Comparison of ENCODE assay signal across 14 cellular contexts in the genomic region with DNA sequence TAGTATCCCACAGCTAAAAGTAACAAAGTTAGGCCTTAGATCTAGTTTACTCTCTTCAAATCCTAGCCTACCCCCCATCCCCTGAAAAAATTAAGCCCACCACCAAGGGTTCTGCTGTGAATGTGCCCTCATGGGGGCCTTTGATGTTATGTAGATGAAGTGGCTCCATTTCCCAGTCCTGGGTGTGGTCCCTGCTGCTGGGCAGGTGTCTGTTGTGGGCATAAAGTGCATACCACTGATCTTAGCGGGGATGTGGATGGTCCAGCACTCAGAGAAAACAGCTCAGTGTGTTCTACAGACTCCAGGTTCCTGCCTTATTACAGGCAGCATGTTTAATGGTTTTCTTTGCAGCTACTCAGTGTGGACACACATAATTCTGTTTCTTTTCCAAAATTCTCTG. TPM values are rescaled to one million over a fixed set of nuclear protein-coding genes. Genes with fewer than 3 reads are reported as not detected.
A peak's percentile ranks its signal among the peaks of the same experiment; 100 is the strongest.
DNase-seq lines count a peak whose midpoint lies in the region; ATAC-seq, FAIRE-seq and TF ChIP-seq lines count a peak whose summit lies in the region.
"Had no signal": no experiment of that assay in that cellular context is flagged by ENCODE, and none has a peak within 500 bp of the region (broad histone marks: within the 10 kb centered on the region; RNA-seq: fewer than 3 reads in every experiment).

No MANE protein-coding gene starts in this region.

- H2AFZ ChIP-seq in OCI-LY7 (ENCODE audit: low read length) = peak overlapping the region; percentile 45; the same call in 1 of the 2 replicates
- no peak overlapping the region for H2AFZ ChIP-seq in astrocyte (ENCODE audit: low read depth, low read length)

- H3K4me3 ChIP-seq in OCI-LY7 (ENCODE audit: low read depth, low read length, poor library complexity, severe bottlenecking) (peak overlapping the region; percentile 82), astrocyte (ENCODE audit: insufficient read depth, low read depth, low read length) (no peak overlapping the region), psoas muscle (no peak overlapping the region)
- H3K4me3 ChIP-seq: tibial nerve had no signal

- CTCF ChIA-PET in OCI-LY7 (lab: Charles Lee; ENCODE audit: unreplicated experiment) = no interaction called here

- H3K4me1 Mint-ChIP-seq in activated CD4-positive, alpha-beta T cell treated with anti-CD3 and anti-CD28 coated beads, Interleukin-2, amount 10 ng/mL, durations not matched to agents 24 days and 14 days = peaks cover 21% of the 10 kb centered on the region
- H3K4me1 Mint-ChIP-seq in astrocyte (ENCODE audit: low read depth, unreplicated experiment) (peaks cover 9% of the 10 kb centered on the region), chondrocyte (ENCODE audit: low read depth) (peaks cover 7% of the 10 kb centered on the region)

- H3K9ac ChIP-seq in astrocyte (ENCODE audit: low read length) = no peak overlapping the region

- H3K4me1 ChIP-seq in OCI-LY7 (ENCODE audit: insufficient read depth, low read length, poor library complexity, severe bottlenecking) = peaks cover 37% of the 10 kb centered on the region
- H3K4me1 ChIP-seq in astrocyte (ENCODE audit: insufficient read depth, low read length) = no peaks in the 10 kb centered on the region
- peaks cover 6% of the 10 kb centered on the region for H3K4me1 ChIP-seq in psoas muscle

- no peaks in the 10 kb centered on the region for H3K9me2 ChIP-seq in OCI-LY7 (ENCODE audit: insufficient read depth, low read length)

- POLR2A ChIA-PET in OCI-LY7 (lab: Charles Lee) = interaction anchor here (0.6 to 1.7 kb wide), 8 partner anchors 10 to 1800 kb away, joined by 3 to 6 read pairs (median 4); no protein-coding TSS in a partner anchor

- H4K20me1 ChIP-seq in OCI-LY7 (ENCODE audit: insufficient read depth, low read length) (no peaks in the 10 kb centered on the region), astrocyte (ENCODE audit: insufficient read depth, low read length) (peaks cover under 1% of the 10 kb centered on the region)

- H3K9me3 ChIP-seq in OCI-LY7 (ENCODE audit: low read length) (no peaks in the 10 kb centered on the region), astrocyte (ENCODE audit: insufficient read depth, low read depth, low read length) (no peaks in the 10 kb centered on the region), psoas muscle (no peaks in the 10 kb centered on the region)
- H3K9me3 ChIP-seq: spleen, tibial nerve had no signal

- TF ChIP-seq CTCF in OCI-LY7 (conservative IDR thresholded peaks at IDR 0.05; ENCODE audit: low read length) (no peak), astrocyte (IDR thresholded peaks at IDR 0.05; ENCODE audit: insufficient read depth, low read depth, low read length) (no peak), psoas muscle (IDR thresholded peaks at IDR 0.05) (no peak), chondrocyte (IDR thresholded peaks at IDR 0.05) (no peak)

- H3K36me3 Mint-ChIP-seq in activated CD4-positive, alpha-beta T cell treated with anti-CD3 and anti-CD28 coated beads, Interleukin-2, amount 10 ng/mL, durations not matched to agents 24 days and 14 days (ENCODE audit: low read depth) = peaks cover 19% of the 10 kb centered on the region
- peaks cover 5% of the 10 kb centered on the region for H3K36me3 Mint-ChIP-seq in astrocyte (ENCODE audit: low read depth, unreplicated experiment)
- peaks cover 3% of the 10 kb centered on the region for H3K36me3 Mint-ChIP-seq in chondrocyte (ENCODE audit: low read depth)

- H3K27ac Mint-ChIP-seq in activated CD4-positive, alpha-beta T cell treated with anti-CD3 and anti-CD28 coated beads, Interleukin-2, amount 10 ng/mL, durations not matched to agents 24 days and 14 days = peak overlapping the region; percentile 72
- no peak overlapping the region for H3K27ac Mint-ChIP-seq in astrocyte (ENCODE audit: unreplicated experiment)
- no peak overlapping the region for H3K27ac Mint-ChIP-seq in chondrocyte (ENCODE audit: unreplicated experiment)

- 78 to 100% (median 93%) methylated on average over 1 of the region's 1 CpG for WGBS in psoas muscle, 3 donors

- H3K27ac ChIP-seq in OCI-LY7 (ENCODE audit: low read depth, low read length, poor library complexity, severe bottlenecking) (peak overlapping the region; percentile 93), astrocyte (ENCODE audit: low read depth, low read length) (no peak overlapping the region), psoas muscle (peak overlapping the region; percentile 27)

- ATAC-seq in psoas muscle = no peak

- H3K36me3 ChIP-seq in OCI-LY7 (ENCODE audit: insufficient read depth, low read length) = peaks cover 29% of the 10 kb centered on the region
- peaks cover 7% of the 10 kb centered on the region for H3K36me3 ChIP-seq in astrocyte (ENCODE audit: insufficient read depth, low read length)
- peaks cover 0 to 38% of the 10 kb centered on the region in 2 donors for H3K36me3 ChIP-seq in psoas muscle (ENCODE audit: insufficient read depth in 1 of 2, low read depth in 1 of 2)

- H3K27me3 Mint-ChIP-seq in activated CD4-positive, alpha-beta T cell treated with anti-CD3 and anti-CD28 coated beads, Interleukin-2, amount 10 ng/mL, durations not matched to agents 24 days and 14 days = no peaks in the 10 kb centered on the region
- H3K27me3 Mint-ChIP-seq in astrocyte (ENCODE audit: low read depth, unreplicated experiment) (no peaks in the 10 kb centered on the region), chondrocyte (ENCODE audit: low read depth) (no peaks in the 10 kb centered on the region)

- peak overlapping the region; percentile 84 for H3K4me2 ChIP-seq in OCI-LY7 (ENCODE audit: low read length)
- no peak overlapping the region for H3K4me2 ChIP-seq in astrocyte (ENCODE audit: low read length)

- no peak for DNase-seq in activated CD4-positive, alpha-beta T cell treated with anti-CD3 and anti-CD28 coated beads, Interleukin-2, amount 10 ng/mL, durations not matched to agents 24 days and 14 days
- no peak for DNase-seq in activated CD4-positive, alpha-beta T cell treated with anti-CD3 and anti-CD28 coated beads, Interleukin-2, amount 50 U/mL, for 48 hours
- DNase-seq in OCI-LY7 (ENCODE audit: low spot score) (peak; percentile 28), astrocyte (ENCODE audit: low read depth) (no peak), psoas muscle (no peak), chondrocyte (ENCODE audit: low spot score) (no peak), NCI-H2227 (lab: John Stamatoyannopoulos, UW; ENCODE audit: unreplicated experiment) (no peak), NCI-H187 treated with DMSO at 0.1 percent for 48 hours (lab: John Stamatoyannopoulos, UW) (no peak)
- DNase-seq: activated effector memory CD4-positive, alpha-beta T cell treated with Interleukin-2 at 50 U/mL for 16 hours; DMS 273 treated with DMSO at 0.1 percent for 48 hours; hippocampal formation; nucleus accumbens had no signal

- H3K4me3 Mint-ChIP-seq in activated CD4-positive, alpha-beta T cell treated with anti-CD3 and anti-CD28 coated beads, Interleukin-2, amount 10 ng/mL, durations not matched to agents 24 days and 14 days = peak overlapping the region; percentile 57
- H3K4me3 Mint-ChIP-seq in astrocyte (ENCODE audit: unreplicated experiment) (peak overlapping the region; percentile 50), chondrocyte (ENCODE audit: unreplicated experiment) (no peak overlapping the region)

- H3K27me3 ChIP-seq in astrocyte (ENCODE audit: insufficient read depth, low read length) = no peaks in the 10 kb centered on the region
- no peaks in the 10 kb centered on the region for H3K27me3 ChIP-seq in psoas muscle (ENCODE audit: insufficient read depth in 3 of 3, low read length in 2 of 3)
- H3K27me3 ChIP-seq: spleen, tibial nerve had no signal

- no TSS peak for BruUV-seq in OCI-LY7 (replicated peaks; lab: Mats Ljungman, UMichigan)

- H3K9me3 Mint-ChIP-seq in activated CD4-positive, alpha-beta T cell treated with anti-CD3 and anti-CD28 coated beads, Interleukin-2, amount 10 ng/mL, durations not matched to agents 24 days and 14 days = no peaks in the 10 kb centered on the region
- H3K9me3 Mint-ChIP-seq in astrocyte (ENCODE audit: unreplicated experiment) = no peaks in the 10 kb centered on the region
- H3K9me3 Mint-ChIP-seq in chondrocyte (ENCODE audit: low read depth) = no peaks in the 10 kb centered on the region

- H3K79me2 ChIP-seq in OCI-LY7 (ENCODE audit: insufficient read depth, low read depth, low read length) (peaks cover 9% of the 10 kb centered on the region; the same call in 1 of the 2 replicates), astrocyte (ENCODE audit: insufficient read depth, low read length) (peaks cover 8% of the 10 kb centered on the region)

- FAIRE-seq in astrocyte (lab: Jason Lieb, UNC) = no peak

- intact Hi-C loops in activated CD4-positive, alpha-beta T cell treated with anti-CD3 and anti-CD28 coated beads, Interleukin-2, amount 10 ng/mL, durations not matched to agents 24 days and 14 days (cut with micrococcal nuclease) = loop anchor here (10.0 kb wide), 1 partner anchor 302 kb away; no protein-coding TSS in a partner anchor
- intact Hi-C loops in OCI-LY7 (cut with micrococcal nuclease; ENCODE audit: unreplicated experiment) (loop anchor here (2.0 to 10.0 kb wide), 5 partner anchors 125 to 382 kb away; a partner anchor contains a TSS), psoas muscle (cut with DNase I) (loop anchor here in 1 of 2 donors (10.0 kb wide), 1 partner anchor 62 kb away; a partner anchor contains a TSS)

RNA-seq across cellular contexts. Expression of a gene that starts 1.9 kb away (rescaled TPM):
- 11.0 and 14.1 TPM in 2 replicates for total RNA-seq in activated CD4-positive, alpha-beta T cell treated with anti-CD3 and anti-CD28 coated beads, Interleukin-2, amount 10 ng/mL, durations not matched to agents 24 days and 14 days
- total RNA-seq in OCI-LY7 (2014; rRNA removed; shearing (Covaris generic)) = 9.4 and 12.2 TPM in 2 replicates
- total RNA-seq in OCI-LY7 (2022) = 30.7 and 34.3 TPM in 2 replicates
- total RNA-seq in astrocyte = 9.9 and 10.2 TPM in 2 replicates
- total RNA-seq in psoas muscle = 10 to 100 TPM; 23.8 to 29.9 (median 26.0) TPM
- polyA plus RNA-seq in psoas muscle = 10 to 100 TPM in 2 of 3 donors, 1 to 10 TPM in 1; 8.9 to 21.1 (median 14.0) TPM
- total RNA-seq in chondrocyte = 8.3 to 9.0 TPM (median 8.8 TPM) in 3 replicates

RNA-seq across cellular contexts. Expression of a gene that starts 32.6 kb away (rescaled TPM):
- total RNA-seq in activated CD4-positive, alpha-beta T cell treated with anti-CD3 and anti-CD28 coated beads, Interleukin-2, amount 10 ng/mL, durations not matched to agents 24 days and 14 days = 46.2 and 51.3 TPM in 2 replicates
- 20.6 and 43.5 TPM in 2 replicates for total RNA-seq in OCI-LY7 (2014; rRNA removed; shearing (Covaris generic))
- 31.1 and 37.9 TPM in 2 replicates for total RNA-seq in OCI-LY7 (2022)
- total RNA-seq in astrocyte = 65.6 and 72.9 TPM in 2 replicates
- 10 to 100 TPM; 21.1 to 32.0 (median 26.6) TPM for total RNA-seq in psoas muscle
- polyA plus RNA-seq in psoas muscle = 10 to 100 TPM; 23.2 to 34.0 (median 28.6) TPM
- 73.0 to 102 TPM (median 79.9 TPM) in 3 replicates for total RNA-seq in chondrocyte
